Comparison of ENCODE assay signal across 8 cellular contexts in the genomic region with DNA sequence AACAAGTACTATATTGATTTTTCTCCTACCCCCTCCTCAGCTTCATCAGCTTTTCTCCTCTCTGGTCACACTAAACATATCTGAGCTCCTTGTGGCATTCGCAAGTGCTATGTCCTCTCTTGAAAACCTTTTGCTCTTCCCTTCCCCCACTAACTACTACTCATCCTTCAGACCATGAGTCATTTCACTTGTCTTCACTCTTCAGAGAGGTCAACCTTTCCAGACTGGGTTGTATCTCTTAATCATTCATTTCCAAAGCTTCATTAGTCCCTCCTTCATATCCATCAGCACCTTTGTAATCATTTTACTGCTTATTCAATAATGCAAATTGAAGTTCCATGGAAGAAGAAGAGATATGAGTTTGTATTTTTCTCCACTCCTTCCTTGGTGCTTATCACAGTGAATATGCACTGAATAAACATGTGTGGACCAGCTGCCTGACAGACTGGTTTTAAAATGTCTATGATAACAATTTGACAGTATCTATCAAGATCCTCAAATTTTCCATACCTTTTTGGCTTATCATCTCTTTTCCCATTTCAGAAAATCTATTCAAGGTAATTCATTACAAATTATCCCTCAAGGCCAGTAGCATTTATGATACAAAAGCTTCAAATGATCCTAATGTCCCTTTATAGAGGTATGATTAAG. TPM values are rescaled to one million over a fixed set of nuclear protein-coding genes. Genes with fewer than 3 reads are reported as not detected.
DNase-seq lines count a peak whose midpoint lies in the region; ATAC-seq lines count a peak whose summit lies in the region.

No MANE protein-coding gene starts in this region.

- H3K4ac ChIP-seq in mesenchymal stem cell (ENCODE audit: low read depth in 1 of 2, low read length in 2 of 2): no peak overlapping the region

- H3K27me3 Mint-ChIP-seq in T-helper 1 cell treated with Interleukin-12 subunit alpha and Interleukin-12 subunit beta and Interleukin-4 antibody, amounts not matched to agents 30 μg/mL and 1 μg/mL, for 36 hours (ENCODE audit: low read depth): no peaks in the 10 kb centered on the region

- H3K27ac ChIP-seq in mesenchymal stem cell (ENCODE audit: low read length, poor library complexity, severe bottlenecking): no peak overlapping the region

- H2BK15ac ChIP-seq in mesenchymal stem cell (ENCODE audit: low read depth, poor library complexity, severe bottlenecking): no peak overlapping the region

- in situ Hi-C loops in HAP-1 (cut with MboI; ENCODE audit: low sequenced_read_pairs): no loop called here

- ATAC-seq in GM19043 (IDR thresholded peaks at IDR 0.05; ENCODE audit: low read depth, unreplicated experiment) (peak; percentile 89), HG03108 (IDR thresholded peaks at IDR 0.05; ENCODE audit: unreplicated experiment) (peak; percentile 79), GM19328 (IDR thresholded peaks at IDR 0.05; ENCODE audit: unreplicated experiment) (no peak)

- H3K4me3 ChIP-seq in mesenchymal stem cell (ENCODE audit: insufficient read depth in 1 of 2, low read depth in 1 of 2, low read length in 2 of 2) (no peak overlapping the region), HAP-1 (no peak overlapping the region)

- peak overlapping the region; percentile 1 for H3K27ac Mint-ChIP-seq in T-helper 1 cell treated with Interleukin-12 subunit alpha and Interleukin-12 subunit beta and Interleukin-4 antibody, amounts not matched to agents 30 μg/mL and 1 μg/mL, for 36 hours

- H4K91ac ChIP-seq in mesenchymal stem cell (ENCODE audit: low read length): no peak overlapping the region

- peaks cover 0 to 61% of the 10 kb centered on the region in 2 experiments for H3K36me3 ChIP-seq in mesenchymal stem cell (ENCODE audit: control insufficient read depth in 1 of 2, insufficient read depth in 2 of 2, low read depth in 1 of 2, low read length in 2 of 2)
- H3K36me3 ChIP-seq in HAP-1 (replicated peaks): no peaks in the 10 kb centered on the region

- H3K4me1 ChIP-seq in mesenchymal stem cell (ENCODE audit: control insufficient read depth, insufficient read depth, low read depth, low read length) (peaks cover 2% of the 10 kb centered on the region), HAP-1 (no peaks in the 10 kb centered on the region)

- no peaks in the 10 kb centered on the region for H3K79me1 ChIP-seq in mesenchymal stem cell (replicated peaks; ENCODE audit: low read length, poor library complexity, severe bottlenecking)

- H2BK12ac ChIP-seq in mesenchymal stem cell (ENCODE audit: low read length in 2 of 2): no peak overlapping the region

- H2BK5ac ChIP-seq in mesenchymal stem cell (ENCODE audit: low read depth, low read length, poor library complexity, severe bottlenecking): no peak overlapping the region

- H4K8ac ChIP-seq in mesenchymal stem cell (ENCODE audit: low read length): no peak overlapping the region

- WGBS in mesenchymal stem cell: 0% methylated on average over 1 of the region's 1 CpG

- H2AK5ac ChIP-seq in mesenchymal stem cell (ENCODE audit: low read length, severe bottlenecking): no peak overlapping the region

- H2AFZ ChIP-seq in mesenchymal stem cell (ENCODE audit: low read depth, low read length): no peak overlapping the region

- peaks cover 23% of the 10 kb centered on the region for H3K4me1 Mint-ChIP-seq in T-helper 1 cell treated with Interleukin-12 subunit alpha and Interleukin-12 subunit beta and Interleukin-4 antibody, amounts not matched to agents 30 μg/mL and 1 μg/mL, for 36 hours (ENCODE audit: low read depth)

- DNase-seq in mesenchymal stem cell (peak; percentile 90), DMS79 (lab: John Stamatoyannopoulos, UW) (no peak), HAP-1 (ENCODE audit: low spot score in 2 of 2) (no peak)
- no peak for DNase-seq in activated CD4-positive, alpha-beta T cell treated with anti-CD3 and anti-CD28 coated beads for 4 hours

- no peak overlapping the region for H3K23ac ChIP-seq in mesenchymal stem cell (ENCODE audit: low read length in 2 of 2)

- H3K9ac ChIP-seq in mesenchymal stem cell (ENCODE audit: low read length): peak overlapping the region; percentile 53

- H3K4me3 Mint-ChIP-seq in T-helper 1 cell treated with Interleukin-12 subunit alpha and Interleukin-12 subunit beta and Interleukin-4 antibody, amounts not matched to agents 30 μg/mL and 1 μg/mL, for 36 hours: no peak overlapping the region

- H3K9me3 ChIP-seq in mesenchymal stem cell (ENCODE audit: control insufficient read depth, low read length) (no peaks in the 10 kb centered on the region), HAP-1 (no peaks in the 10 kb centered on the region)

- no peak overlapping the region for H3K4me2 ChIP-seq in mesenchymal stem cell (ENCODE audit: low read length, poor library complexity, severe bottlenecking)

- peaks cover 51% of the 10 kb centered on the region for H3K36me3 Mint-ChIP-seq in T-helper 1 cell treated with Interleukin-12 subunit alpha and Interleukin-12 subunit beta and Interleukin-4 antibody, amounts not matched to agents 30 μg/mL and 1 μg/mL, for 36 hours (ENCODE audit: low read depth)

- H2BK120ac ChIP-seq in mesenchymal stem cell (ENCODE audit: low read depth, low read length): no peak overlapping the region

- no peaks in the 10 kb centered on the region for H3K27me3 ChIP-seq in mesenchymal stem cell (ENCODE audit: control insufficient read depth in 1 of 2, insufficient read depth in 1 of 2, low read length in 2 of 2)
- H3K27me3 ChIP-seq in HAP-1 (ENCODE audit: low read depth): no peaks in the 10 kb centered on the region

- H3K14ac ChIP-seq in mesenchymal stem cell (ENCODE audit: low read length in 2 of 2): no peak overlapping the region

- peaks cover 13% of the 10 kb centered on the region for H3K9me3 Mint-ChIP-seq in T-helper 1 cell treated with Interleukin-12 subunit alpha and Interleukin-12 subunit beta and Interleukin-4 antibody, amounts not matched to agents 30 μg/mL and 1 μg/mL, for 36 hours

- H3K18ac ChIP-seq in mesenchymal stem cell (ENCODE audit: low read depth in 1 of 2, low read length in 2 of 2): no peak overlapping the region

RNA-seq across cellular contexts. Expression of gene DDX60L, which starts 28.4 kb away (rescaled TPM):
- 8.1 TPM for polyA plus RNA-seq in mesenchymal stem cell (2013, experiment 1 of 2)
- 7.8 TPM for polyA plus RNA-seq in mesenchymal stem cell (2013, experiment 2 of 2)

RNA-seq across cellular contexts. Expression of gene PALLD, which starts 45.0 kb away (rescaled TPM):
- polyA plus RNA-seq in mesenchymal stem cell (2013, experiment 1 of 2): 109 TPM
- polyA plus RNA-seq in mesenchymal stem cell (2013, experiment 2 of 2): 108 TPM
